In genomic region chr22:42154731-42155543, GRCh38 we compare ENCODE assay signal across 15 cellular contexts. TPM values are rescaled to one million over a fixed set of nuclear protein-coding genes. Genes with fewer than 3 reads are reported as not detected.
DNase-seq lines count a peak whose midpoint lies in the region; ATAC-seq and TF ChIP-seq lines count a peak whose summit lies in the region.
"Had no signal": no experiment of that assay in that cellular context is flagged by ENCODE, and none has a peak within 500 bp of the region (broad histone marks: within the 10 kb centered on the region; RNA-seq: fewer than 3 reads in every experiment).

No MANE protein-coding gene starts in this region.

- no peaks in the 10 kb centered on the region for H3K9me3 Mint-ChIP-seq in activated CD4-positive, alpha-beta T cell treated with anti-CD3 and anti-CD28 coated beads, Interleukin-2, amount 10 ng/mL, durations not matched to agents 7 days and 5 days
- H3K9me3 Mint-ChIP-seq: CD8-positive, alpha-beta T cell had no signal

- H2AK9ac ChIP-seq in IMR-90 (replicated peaks; ENCODE audit: low read depth, low read length, poor library complexity) = no peak overlapping the region

- intact Hi-C loops in IMR-90 (cut with micrococcal nuclease) (no loop called here), esophagus squamous epithelium (cut with DNase I) (no loop called here)

- no peak overlapping the region for H2AK5ac ChIP-seq in IMR-90 (ENCODE audit: low read depth, low read length)

- no peak overlapping the region for H3K4ac ChIP-seq in IMR-90 (ENCODE audit: low read depth, low read length)

- H4K5ac ChIP-seq in IMR-90 (ENCODE audit: low read depth, low read length) = no peak overlapping the region

- no peak overlapping the region for H4K91ac ChIP-seq in IMR-90 (ENCODE audit: insufficient read depth, low read depth, low read length)

- TF ChIP-seq CTCF in IMR-90 (conservative IDR thresholded peaks at IDR 0.05; ENCODE audit: low read depth, low read length) (no peak), esophagus squamous epithelium (IDR thresholded peaks at IDR 0.05) (no peak), osteoblast (IDR thresholded peaks at IDR 0.05; ENCODE audit: extremely low read depth, low read depth, low read length) (no peak)

- no peak overlapping the region for H2BK20ac ChIP-seq in IMR-90 (ENCODE audit: low read depth, low read length)

- H3K36me3 ChIP-seq in IMR-90 (ENCODE audit: control insufficient read depth, insufficient read depth, low read length) = peaks cover 10% of the 10 kb centered on the region; the same call in 1 of the 2 replicates
- peaks cover 6 to 65% (median 7%) of the 10 kb centered on the region in 3 donors for H3K36me3 ChIP-seq in esophagus squamous epithelium
- no peaks in the 10 kb centered on the region for H3K36me3 ChIP-seq in osteoblast (ENCODE audit: insufficient read depth, low read length)

- H3K14ac ChIP-seq in IMR-90 (replicated peaks; ENCODE audit: low read depth, low read length) = no peak overlapping the region

- H3K4me2 ChIP-seq in IMR-90 (ENCODE audit: low read depth, low read length) (no peak overlapping the region), osteoblast (ENCODE audit: insufficient read depth, low read length) (no peak overlapping the region)
- H3K4me2 ChIP-seq: KMS-11 had no signal

- H3K9me3 ChIP-seq in IMR-90 (ENCODE audit: control insufficient read depth, insufficient read depth, low read length) (no peaks in the 10 kb centered on the region), esophagus squamous epithelium (no peaks in the 10 kb centered on the region), osteoblast (ENCODE audit: low read depth, low read length) (no peaks in the 10 kb centered on the region)

- no peaks in the 10 kb centered on the region for H3K4me1 ChIP-seq in IMR-90 (ENCODE audit: control insufficient read depth, insufficient read depth, low read length)
- H3K4me1 ChIP-seq in esophagus squamous epithelium = peaks cover 0 to 31% (median 9%) of the 10 kb centered on the region in 3 donors
- H3K4me1 ChIP-seq in osteoblast (ENCODE audit: insufficient read depth, low read length) = no peaks in the 10 kb centered on the region

- no peak overlapping the region for H3K4me3 Mint-ChIP-seq in activated CD4-positive, alpha-beta T cell treated with anti-CD3 and anti-CD28 coated beads, Interleukin-2, amount 10 ng/mL, durations not matched to agents 7 days and 5 days
- H3K4me3 Mint-ChIP-seq: CD8-positive, alpha-beta T cell had no signal

- CTCF ChIA-PET in activated CD4-positive, alpha-beta T cell treated with anti-CD3 and anti-CD28 coated beads, Interleukin-2, amount 10 ng/mL, durations not matched to agents 7 days and 5 days (lab: Charles Lee) = interaction anchor here (1.1 kb wide), 1 partner anchor 16 kb away, joined by 4 read pairs; no protein-coding TSS in a partner anchor
- CTCF ChIA-PET in IMR-90 (lab: Yijun Ruan, JAX) = no interaction called here

- H3K27me3 ChIP-seq in IMR-90 (ENCODE audit: control insufficient read depth, insufficient read depth, low read length) (no peaks in the 10 kb centered on the region), esophagus squamous epithelium (no peaks in the 10 kb centered on the region), osteoblast (ENCODE audit: insufficient read depth, low read length) (no peaks in the 10 kb centered on the region)

- no peak overlapping the region for H3K18ac ChIP-seq in IMR-90 (ENCODE audit: low read depth, low read length)

- H3K9ac ChIP-seq in IMR-90 (ENCODE audit: low read depth, low read length) = no peak overlapping the region
- H3K9ac ChIP-seq: KMS-11 had no signal

- 93% methylated on average over 10 of the region's 11 CpGs; no CpG with 5 or more reads in 1 of the 2 experiments for WGBS in IMR-90 (ENCODE audit: extremely low coverage in 2 of 2, insufficient read length in 1 of 2), 2 experiments
- 91 to 94% methylated on average over 4 of the region's 11 CpGs for WGBS in esophagus squamous epithelium, 2 donors

- no peak for TF ChIP-seq POLR2A in IMR-90 (IDR thresholded peaks at IDR 0.05; ENCODE audit: low read depth, low read length)
- no peak for TF ChIP-seq POLR2A in esophagus squamous epithelium (IDR thresholded peaks at IDR 0.05)

- H3K56ac ChIP-seq in IMR-90 (ENCODE audit: extremely low read depth, insufficient read depth, low read length) = 0 out of 2 replicates have a peak overlapping the region, but pooled peaks have one; percentile 6

- peak overlapping the region; percentile 58 for H3K27ac Mint-ChIP-seq in activated CD4-positive, alpha-beta T cell treated with anti-CD3 and anti-CD28 coated beads, Interleukin-2, amount 10 ng/mL, durations not matched to agents 7 days and 5 days
- H3K27ac Mint-ChIP-seq: CD8-positive, alpha-beta T cell had no signal

- no peaks in the 10 kb centered on the region for H3K79me2 ChIP-seq in osteoblast (ENCODE audit: insufficient read depth, low read length)

- no peak overlapping the region for H3K23ac ChIP-seq in IMR-90 (ENCODE audit: low read depth, low read length)

- no peaks in the 10 kb centered on the region for H3K27me3 Mint-ChIP-seq in activated CD4-positive, alpha-beta T cell treated with anti-CD3 and anti-CD28 coated beads, Interleukin-2, amount 10 ng/mL, durations not matched to agents 7 days and 5 days

- DNase-seq in activated CD4-positive, alpha-beta T cell treated with anti-CD3 and anti-CD28 coated beads, Interleukin-2, amount 10 ng/mL, durations not matched to agents 7 days and 5 days = no peak
- DNase-seq in activated CD4-positive, alpha-beta T cell treated with anti-CD3 and anti-CD28 coated beads, Interleukin-2, amount 50 U/mL, for 48 hours = no peak
- DNase-seq in IMR-90 = no peak
- DNase-seq in esophagus squamous epithelium (lab: John Stamatoyannopoulos, UW) = no peak
- peak; percentile 65 for DNase-seq in osteoblast (ENCODE audit: insufficient read length, low spot score, missing footprints)
- DNase-seq in kidney tubule cell (ENCODE audit: low spot score) = no peak
- no peak for DNase-seq in DMS53 treated with DMSO at 0.1 percent for 48 hours (lab: John Stamatoyannopoulos, UW; ENCODE audit: unreplicated experiment)
- no peak for DNase-seq in mucosa of gallbladder (ENCODE audit: low spot score)
- DNase-seq: CD8-positive, alpha-beta T cell; NCI-H1048; NCI-H1436 treated with DMSO at 0.1 percent for 48 hours; NCI-H2081; NCI-H524 had no signal

- no peak overlapping the region for H3K27ac ChIP-seq in IMR-90 (ENCODE audit: insufficient read depth, low read length)
- peak overlapping the region in 3 of 4 donors; percentile 72 to 88 (median 85) for H3K27ac ChIP-seq in esophagus squamous epithelium
- H3K27ac ChIP-seq in osteoblast (ENCODE audit: low read depth, low read length) = no peak overlapping the region
- H3K27ac ChIP-seq: KMS-11 had no signal

- H3K36me3 Mint-ChIP-seq in activated CD4-positive, alpha-beta T cell treated with anti-CD3 and anti-CD28 coated beads, Interleukin-2, amount 10 ng/mL, durations not matched to agents 7 days and 5 days (ENCODE audit: low read depth) = peaks cover 10% of the 10 kb centered on the region

- ATAC-seq in IMR-90 (ENCODE audit: low read depth) = no peak
- ATAC-seq: CD8-positive, alpha-beta T cell had no signal

- H3K4me3 ChIP-seq in IMR-90 (ENCODE audit: insufficient read depth, low read depth, low read length) = no peak overlapping the region
- no peak overlapping the region for H3K4me3 ChIP-seq in esophagus squamous epithelium
- no peak overlapping the region for H3K4me3 ChIP-seq in osteoblast (ENCODE audit: insufficient read depth, low read length)

- no peaks in the 10 kb centered on the region for H3K4me1 Mint-ChIP-seq in activated CD4-positive, alpha-beta T cell treated with anti-CD3 and anti-CD28 coated beads, Interleukin-2, amount 10 ng/mL, durations not matched to agents 7 days and 5 days

- TF ChIP-seq RAD21 in IMR-90 (IDR thresholded peaks at IDR 0.05; ENCODE audit: low read length) = no peak

- no TSS peak for BruUV-seq in IMR-90 (replicated peaks; lab: Mats Ljungman, UMichigan)

- in situ Hi-C loops in IMR-90 (cut with MboI; ENCODE audit: low sequenced_read_pairs) = no loop called here

- H4K20me1 ChIP-seq in IMR-90 (ENCODE audit: insufficient read depth, low read length) = no peaks in the 10 kb centered on the region
- H4K20me1 ChIP-seq in osteoblast (ENCODE audit: insufficient read depth, low read length) = no peaks in the 10 kb centered on the region

- peaks cover 3% of the 10 kb centered on the region; the same call in 1 of the 2 replicates for H3K9me1 ChIP-seq in IMR-90 (ENCODE audit: insufficient read depth, low read length)

- POLR2A ChIA-PET in activated CD4-positive, alpha-beta T cell treated with anti-CD3 and anti-CD28 coated beads, Interleukin-2, amount 10 ng/mL, durations not matched to agents 7 days and 5 days (lab: Charles Lee) = interaction anchor here (0.5 kb wide), 1 partner anchor 270 kb away, joined by 11 read pairs; no protein-coding TSS in a partner anchor
- POLR2A ChIA-PET in IMR-90 (lab: Charles Lee; ENCODE audit: unreplicated experiment) = no interaction called here

- no peak overlapping the region for H2BK120ac ChIP-seq in IMR-90 (ENCODE audit: low read depth, low read length)

- no peak overlapping the region for H4K8ac ChIP-seq in IMR-90 (ENCODE audit: low read depth in 2 of 2, low read length in 2 of 2)

- no peak overlapping the region for H2BK5ac ChIP-seq in IMR-90 (ENCODE audit: low read depth, low read length, poor library complexity, severe bottlenecking)

- no peak overlapping the region for H2BK15ac ChIP-seq in IMR-90 (ENCODE audit: low read depth, low read length)

- dilution Hi-C loops in IMR-90 (cut with HindIII; ENCODE audit: low sequenced_read_pairs, unreplicated experiment) = no loop called here

- H3K79me1 ChIP-seq in IMR-90 (ENCODE audit: low read depth in 1 of 2, low read length in 2 of 2) = no peaks in the 10 kb centered on the region

- H2AFZ ChIP-seq in IMR-90 (replicated peaks; ENCODE audit: low read length, poor library complexity) = no peak overlapping the region
- no peak overlapping the region for H2AFZ ChIP-seq in osteoblast (ENCODE audit: low read length)

TF ChIP-seq in IMR-90, 13 proteins besides CTCF, POLR2A, EP300 and RAD21 (continues in another document):
- TF ChIP-seq MAFK (IDR thresholded peaks at IDR 0.05; ENCODE audit: low read depth, low read length) = no peak
- no peak for TF ChIP-seq SMC3 (IDR thresholded peaks at IDR 0.05; ENCODE audit: low read depth, low read length)
- TF ChIP-seq CHD1 (IDR thresholded peaks at IDR 0.05; ENCODE audit: low read depth, low read length) = no peak
- TF ChIP-seq BHLHE40 (IDR thresholded peaks at IDR 0.05; ENCODE audit: low read depth, low read length) = no peak
- no peak for TF ChIP-seq RFX5 (IDR thresholded peaks at IDR 0.05; ENCODE audit: low read depth, low read length)
- TF ChIP-seq MXI1 (IDR thresholded peaks at IDR 0.05; ENCODE audit: borderline replicate concordance, low read depth, low read length) = no peak

RNA-seq across cellular contexts. Expression of gene CYP2D6, which starts 24.3 kb away (rescaled TPM):
- 1 to 10 TPM; 5.0 to 6.6 TPM for total RNA-seq in activated CD4-positive, alpha-beta T cell treated with anti-CD3 and anti-CD28 coated beads, Interleukin-2, amount 10 ng/mL, durations not matched to agents 7 days and 5 days
- total RNA-seq in IMR-90 (2012; rRNA removed) = under 0.01 TPM in 2 replicates
- 0.24 TPM in 2 replicates for polyA plus RNA-seq in IMR-90 (2012; rRNA removed)
- polyA plus RNA-seq in IMR-90 (2012; cell fraction: cytosol; rRNA removed) = 0.07 TPM in 1 of 2 replicates, not detected in the other
- polyA plus RNA-seq in IMR-90 (2012; cell fraction: nucleus; rRNA removed; ENCODE audit: low replicate concordance) = 4.5 and 8.7 TPM in 2 replicates
- total RNA-seq in esophagus squamous epithelium = 1 to 10 TPM in 2 of 4 donors, under 1 TPM in 2; 0.35 to 1.5 (median 1.2) TPM
- 0.29 and 0.36 TPM in 2 replicates for total RNA-seq in osteoblast
- 2.7 TPM for total RNA-seq in mucosa of gallbladder
- total RNA-seq: M059J had no signal

Comparison
In these comparisons a context has a peak if more than half of its experiments do, and no peak if none do; other contexts are left out.
1. H3K27ac ChIP-seq: peak in esophagus squamous epithelium (3 of 4); none in IMR-90 (single experiment) and osteoblast (single experiment).